Comparison of ENCODE assay signal across 1 cellular context in genomic region chrX:25021132-25021498, GRCh38.
TF ChIP-seq lines count a peak whose summit lies in the region.

No MANE protein-coding gene starts in this region.

TF ChIP-seq in GM12878, 131 proteins besides CTCF, POLR2A, EP300 and RAD21 (continued from another document):
- TF ChIP-seq MEF2A (IDR thresholded peaks at IDR 0.05; ENCODE audit: insufficient read depth, low read depth, low read length) (no peak), ZNF217 (IDR thresholded peaks at IDR 0.05) (no peak), SREBF1 (IDR thresholded peaks at IDR 0.05; ENCODE audit: low read length) (no peak), FOXK2 (IDR thresholded peaks at IDR 0.05) (no peak)
